24 cellular contexts compared by ENCODE assay signal in the genomic region with DNA sequence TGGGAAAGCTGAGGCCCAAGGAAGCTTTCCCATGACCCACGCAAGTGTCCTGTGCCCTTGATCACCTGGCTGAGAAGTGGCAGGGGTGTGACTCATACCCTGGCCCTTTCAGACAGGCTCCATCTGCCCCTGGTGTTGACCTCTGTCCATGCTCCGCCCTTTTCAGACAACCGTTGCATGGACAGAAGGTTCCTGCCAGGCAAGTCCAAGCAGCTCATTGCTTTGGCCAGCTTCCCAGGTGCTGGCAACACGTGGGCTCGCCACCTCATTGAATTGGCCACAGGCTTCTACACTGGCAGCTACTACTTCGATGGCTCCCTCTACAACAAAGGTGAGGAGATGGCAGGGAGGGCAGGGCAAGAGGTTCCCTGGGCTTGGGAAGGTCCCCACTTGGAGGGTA.
DNase-seq lines count a peak whose midpoint lies in the region; ATAC-seq and TF ChIP-seq lines count a peak whose summit lies in the region.
"Had no signal": no experiment of that assay in that cellular context is flagged by ENCODE, and none has a peak within 500 bp of the region (broad histone marks: within the 10 kb centered on the region; RNA-seq: fewer than 3 reads in every experiment).

No MANE protein-coding gene starts in this region.

- H3K27me3 ChIP-seq in HCT116 (ENCODE audit: insufficient read depth, low read length) (peaks cover 63% of the 10 kb centered on the region), PC-3 (ENCODE audit: low read length) (peaks cover 53% of the 10 kb centered on the region), esophagus muscularis mucosa (no peaks in the 10 kb centered on the region)
- H3K27me3 ChIP-seq: adrenal gland, BE2C, transverse colon had no signal

- no peak for TF ChIP-seq EP300 in esophagus muscularis mucosa (IDR thresholded peaks at IDR 0.05)

- H3K9me2 ChIP-seq in HCT116 (ENCODE audit: insufficient read depth), result no peaks in the 10 kb centered on the region
- no peaks in the 10 kb centered on the region for H3K9me2 ChIP-seq in PC-3 (replicated peaks; ENCODE audit: low read length)

- 52% methylated on average over 4 of the region's 6 CpGs for WGBS in esophagus muscularis mucosa

- H3K27ac ChIP-seq in HCT116 (ENCODE audit: low read depth, low read length), result no peak overlapping the region
- no peak overlapping the region for H3K27ac ChIP-seq in PC-3 (ENCODE audit: low read length)
- H3K27ac ChIP-seq in esophagus muscularis mucosa (replicated peaks in 1 of 4), result no peak overlapping the region
- H3K27ac ChIP-seq: adrenal gland, transverse colon had no signal

- DNase-seq in Caki2 (ENCODE audit: low read depth) (peak; percentile 1), HCT116 (ENCODE audit: low read depth, low spot score) (peak; percentile 6), PC-3 (peak; percentile 19), cerebellum (ENCODE audit: low spot score) (peak; percentile 85), ACHN (no peak), esophagus muscularis mucosa (ENCODE audit: extremely low spot score) (no peak), mucosa of descending colon (no peak)
- DNase-seq in stimulated activated naive CD4-positive, alpha-beta T cell (lab: John Stamatoyannopoulos, UW), result no peak
- DNase-seq: activated CD4-positive, alpha-beta T cell treated with anti-CD3 and anti-CD28 coated beads, Interleukin-2, amount 50 U/mL, for 4 hours; activated CD8-positive, alpha-beta memory T cell treated with anti-CD3 and anti-CD28 coated beads, Interleukin-2, amount 10 ng/mL, durations not matched to agents 7 days and 5 days; activated naive CD4-positive, alpha-beta T cell treated with anti-CD3 and anti-CD28 coated beads, Interleukin-2, amount 10 ng/mL, durations not matched to agents 7 days and 5 days; adrenal gland; BE2C; CD8-positive, alpha-beta T cell; hippocampal formation; Karpas-422; NCI-H1048; NCI-H187 treated with DMSO at 0.1 percent for 48 hours; NCI-H774; stimulated activated CD4-positive, alpha-beta T cell treated with anti-CD3 and anti-CD28 coated beads, Interleukin-4, amount 100 ng/mL, for 24 hours; T-helper 17 cell; transverse colon had no signal

- RAD21 ChIA-PET in HCT116 (lab: Charles Lee; ENCODE audit: low non-redundant PET in 1 of 2, low total read pairs in 2 of 2, uncharacterized antibody in 2 of 2, unreplicated experiment in 2 of 2), result no interaction called here

- H4K20me1 ChIP-seq in HCT116 (ENCODE audit: insufficient read depth), result no peaks in the 10 kb centered on the region
- no peaks in the 10 kb centered on the region for H4K20me1 ChIP-seq in PC-3 (ENCODE audit: low read length)

- H3K4me1 ChIP-seq in HCT116 (ENCODE audit: control insufficient read depth in 1 of 2, insufficient read depth in 2 of 2, low read length in 2 of 2) (peaks cover 0 to 3% of the 10 kb centered on the region in 2 experiments; a peak in 1 of 4 replicates), PC-3 (ENCODE audit: insufficient read depth, low read length) (no peaks in the 10 kb centered on the region), esophagus muscularis mucosa (no peaks in the 10 kb centered on the region), mucosa of descending colon (ENCODE audit: low read depth) (no peaks in the 10 kb centered on the region)
- H3K4me1 ChIP-seq: adrenal gland, HAP-1, transverse colon had no signal

- TF ChIP-seq POLR2A in HCT116 (IDR thresholded peaks at IDR 0.05; ENCODE audit: borderline replicate concordance, extremely low read depth, insufficient read depth, insufficient read length) (no peak), esophagus muscularis mucosa (IDR thresholded peaks at IDR 0.05; ENCODE audit: low read depth) (no peak)

- H3K4me3 ChIP-seq in HCT116 (replicated peaks in 1 of 2; ENCODE audit: low read depth in 1 of 2, low read length in 2 of 2), result no peak overlapping the region
- H3K4me3 ChIP-seq in PC-3 (ENCODE audit: low read length), result no peak overlapping the region
- no peak overlapping the region for H3K4me3 ChIP-seq in esophagus muscularis mucosa
- no peak overlapping the region for H3K4me3 ChIP-seq in mucosa of descending colon
- H3K4me3 ChIP-seq: adrenal gland, HAP-1, transverse colon had no signal

- H3K4me2 ChIP-seq in HCT116 (ENCODE audit: low read length), result no peak overlapping the region
- H3K4me2 ChIP-seq in PC-3 (ENCODE audit: low read length), result no peak overlapping the region

- intact Hi-C loops in HCT116 (cut with micrococcal nuclease), result no loop called here
- intact Hi-C loops in PC-3 (cut with micrococcal nuclease), result no loop called here
- intact Hi-C loops in esophagus muscularis mucosa (cut with DNase I), result loop anchor here (10.0 kb wide), 1 partner anchor 222 kb away; no protein-coding TSS in a partner anchor
- intact Hi-C loops in mucosa of descending colon (cut with DNase I, micrococcal nuclease), result no loop called here

- POLR2A ChIA-PET in HCT116 (lab: Charles Lee) (no interaction called here), PC-3 (lab: Charles Lee; ENCODE audit: unreplicated experiment) (no interaction called here)

- H2AFZ ChIP-seq in HCT116 (ENCODE audit: low read depth, low read length, poor library complexity, severe bottlenecking) (no peak overlapping the region), PC-3 (ENCODE audit: low read length) (no peak overlapping the region)

- peak; percentile 31; the same call in 1 of the 2 replicates for ATAC-seq in HCT116
- ATAC-seq in PC-3, result no peak
- no peak for ATAC-seq in mucosa of descending colon
- ATAC-seq: activated CD8-positive, alpha-beta memory T cell treated with anti-CD3 and anti-CD28 coated beads, Interleukin-2, amount 10 ng/mL, durations not matched to agents 7 days and 5 days; CD8-positive, alpha-beta T cell; SK-N-SH treated with all-trans-retinoic acid at 6 μM for 48 hours; T-helper 17 cell had no signal

- H3F3A ChIP-seq in PC-3 (ENCODE audit: low read length, unreplicated experiment), result no peaks in the 10 kb centered on the region

- no peak for TF ChIP-seq RAD21 in HCT116 (IDR thresholded peaks at IDR 0.05; ENCODE audit: low read depth)

- H3K79me2 ChIP-seq in HCT116 (ENCODE audit: insufficient read depth, low read length) (no peaks in the 10 kb centered on the region), PC-3 (ENCODE audit: low read length) (no peaks in the 10 kb centered on the region)

- no peaks in the 10 kb centered on the region for H3K36me3 ChIP-seq in HCT116 (ENCODE audit: control insufficient read depth in 1 of 2, insufficient read depth in 2 of 2, low read length in 2 of 2)
- H3K36me3 ChIP-seq in PC-3 (ENCODE audit: low read depth, low read length), result no peaks in the 10 kb centered on the region
- peaks cover 0 to 46% (median 12%) of the 10 kb centered on the region in 4 donors for H3K36me3 ChIP-seq in esophagus muscularis mucosa
- H3K36me3 ChIP-seq in mucosa of descending colon (ENCODE audit: low read depth), result no peaks in the 10 kb centered on the region
- H3K36me3 ChIP-seq: adrenal gland, BE2C, HAP-1, transverse colon had no signal

- H3K9me3 ChIP-seq in HCT116 (ENCODE audit: control insufficient read depth in 1 of 2, insufficient read depth in 1 of 2, low read depth in 1 of 2, low read length in 2 of 2) (no peaks in the 10 kb centered on the region), PC-3 (ENCODE audit: low read length) (no peaks in the 10 kb centered on the region), esophagus muscularis mucosa (no peaks in the 10 kb centered on the region), mucosa of descending colon (no peaks in the 10 kb centered on the region)
- H3K9me3 ChIP-seq: adrenal gland, BE2C, HAP-1, transverse colon had no signal

- in situ Hi-C loops in Caki2 (cut with HindIII; ENCODE audit: low pct_unique_long_range_greater_than_20kb, low sequenced_read_pairs) (no loop called here), ACHN (cut with HindIII; ENCODE audit: low pct_ligation_motif_present, low pct_unique_long_range_greater_than_20kb, low sequenced_read_pairs) (no loop called here)

- CTCF ChIA-PET in HCT116 (lab: Charles Lee) (no interaction called here), PC-3 (lab: Charles Lee) (no interaction called here)

- no peak for TF ChIP-seq CTCF in HCT116 (IDR thresholded peaks at IDR 0.05 in 2 of 3, conservative IDR thresholded peaks at IDR 0.05 in 1 of 3; ENCODE audit: borderline replicate concordance in 1 of 3, insufficient read depth in 1 of 3, low read depth in 2 of 3, low read length in 2 of 3)
- TF ChIP-seq CTCF in PC-3 (conservative IDR thresholded peaks at IDR 0.05; ENCODE audit: low read depth, low read length), result no peak
- TF ChIP-seq CTCF in esophagus muscularis mucosa (IDR thresholded peaks at IDR 0.05), result no peak
- TF ChIP-seq CTCF in mucosa of descending colon (IDR thresholded peaks at IDR 0.05), result no peak

- BruUV-seq in HCT116 (replicated peaks; lab: Mats Ljungman, UMichigan), result no TSS peak
- no TSS peak for BruUV-seq in PC-3 (replicated peaks; lab: Mats Ljungman, UMichigan)

- H3K9ac ChIP-seq in HCT116 (ENCODE audit: low read length) (no peak overlapping the region), PC-3 (ENCODE audit: low read length) (no peak overlapping the region)

TF ChIP-seq in HCT116, 20 proteins besides CTCF, POLR2A, EP300 and RAD21:
- TF ChIP-seq TCF7L2 (IDR thresholded peaks at IDR 0.05; ENCODE audit: borderline replicate concordance, extremely low read depth, insufficient read depth, insufficient read length) (no peak), MAX (IDR thresholded peaks at IDR 0.05) (peak; percentile 55), ZNF274 (IDR thresholded peaks at IDR 0.05; ENCODE audit: low read depth, low read length) (no peak), CBX3 (IDR thresholded peaks at IDR 0.05; ENCODE audit: low read depth) (0 out of 2 replicates have a peak, but pooled peaks have one; percentile 25), CEBPB (IDR thresholded peaks at IDR 0.05; ENCODE audit: low read depth) (no peak)

Comparison
In these comparisons a context has a peak if more than half of its experiments do, and no peak if none do; other contexts are left out.
1. DNase-seq: peak in Caki2 (single experiment), HCT116 (single experiment), PC-3 (single experiment) and cerebellum (single experiment); none in ACHN (single experiment), esophagus muscularis mucosa (single experiment), mucosa of descending colon (0 of 3) and stimulated activated naive CD4-positive, alpha-beta T cell (0 of 6).